In genomic region chr10:80453392-80453714, GRCh38 we compare ENCODE assay signal across 2 cellular contexts.
TF ChIP-seq lines count a peak whose summit lies in the region.

No MANE protein-coding gene starts in this region.

TF ChIP-seq in SK-N-SH, 30 proteins besides CTCF, POLR2A, EP300 and RAD21 (continued from another document):
- TF ChIP-seq REST (IDR thresholded peaks at IDR 0.05; ENCODE audit: low read depth, low read length) (no peak), RCOR1 (IDR thresholded peaks at IDR 0.05; ENCODE audit: low read length) (no peak), JUND (IDR thresholded peaks at IDR 0.05) (no peak), NRF1 (IDR thresholded peaks at IDR 0.05; ENCODE audit: low read depth, low read length) (no peak)

TF ChIP-seq in SK-N-SH treated with all-trans-retinoic acid at 6 μM for 48 hours, 23 proteins besides CTCF, POLR2A, EP300 and RAD21 (continued from another document):
- TF ChIP-seq, protein P1, sequence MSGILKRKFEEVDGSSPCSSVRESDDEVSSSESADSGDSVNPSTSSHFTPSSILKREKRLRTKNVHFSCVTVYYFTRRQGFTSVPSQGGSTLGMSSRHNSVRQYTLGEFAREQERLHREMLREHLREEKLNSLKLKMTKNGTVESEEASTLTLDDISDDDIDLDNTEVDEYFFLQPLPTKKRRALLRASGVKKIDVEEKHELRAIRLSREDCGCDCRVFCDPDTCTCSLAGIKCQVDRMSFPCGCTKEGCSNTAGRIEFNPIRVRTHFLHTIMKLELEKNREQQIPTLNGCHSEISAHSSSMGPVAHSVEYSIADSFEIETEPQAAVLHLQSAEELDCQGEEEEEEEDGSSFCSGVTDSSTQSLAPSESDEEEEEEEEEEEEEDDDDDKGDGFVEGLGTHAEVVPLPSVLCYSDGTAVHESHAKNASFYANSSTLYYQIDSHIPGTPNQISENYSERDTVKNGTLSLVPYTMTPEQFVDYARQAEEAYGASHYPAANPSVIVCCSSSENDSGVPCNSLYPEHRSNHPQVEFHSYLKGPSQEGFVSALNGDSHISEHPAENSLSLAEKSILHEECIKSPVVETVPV (CRISPR knock-in tag; IDR thresholded peaks at IDR 0.05), result no peak
- TF ChIP-seq PPARA (CRISPR knock-in tag; IDR thresholded peaks at IDR 0.05; ENCODE audit: borderline replicate concordance), result no peak
- no peak for TF ChIP-seq ZNF8 (CRISPR knock-in tag; IDR thresholded peaks at IDR 0.05)
- TF ChIP-seq CSDC2 (CRISPR knock-in tag; IDR thresholded peaks at IDR 0.05), result no peak
